ENCODE assay signal across 22 cellular contexts in genomic region chr14:60905930-60906329, GRCh38.
"Had no signal": no experiment of that assay in that cellular context is flagged by ENCODE, and none has a peak within 500 bp of the region (broad histone marks: within the 10 kb centered on the region; RNA-seq: fewer than 3 reads in every experiment).

No MANE protein-coding gene starts in this region.

- H3K27me3 Mint-ChIP-seq: activated naive CD8-positive, alpha-beta T cell treated with anti-CD3 and anti-CD28 coated beads, Interleukin-2, amount 10 ng/mL, durations not matched to agents 7 days and 5 days; dendritic cell treated with granulocyte-macrophage colony-stimulating factor and Interleukin-4, amounts not matched to agents 40 ng/mL and 50 ng/mL, for 4 days; effector memory CD8-positive, alpha-beta T cell; naive thymus-derived CD4-positive, alpha-beta T cell had no signal

- ATAC-seq: effector memory CD8-positive, alpha-beta T cell; left lung; mucosa of descending colon; naive thymus-derived CD4-positive, alpha-beta T cell had no signal

- H2AFZ ChIP-seq: hepatocyte had no signal

- H3K4me3 ChIP-seq: hepatocyte, left lung, mucosa of descending colon, right atrium auricular region, skin epidermis, suprapubic skin, upper lobe of left lung had no signal

- H3K27ac ChIP-seq: brain microvascular endothelial cell, epithelial cell of prostate, hepatocyte, left lung, right atrium auricular region, skin epidermis, suprapubic skin, upper lobe of left lung had no signal

- H3K27ac Mint-ChIP-seq: activated naive CD8-positive, alpha-beta T cell treated with anti-CD3 and anti-CD28 coated beads, Interleukin-2, amount 10 ng/mL, durations not matched to agents 7 days and 5 days; dendritic cell treated with granulocyte-macrophage colony-stimulating factor and Interleukin-4, amounts not matched to agents 40 ng/mL and 50 ng/mL, for 4 days; effector memory CD8-positive, alpha-beta T cell had no signal

- H3K27me3 ChIP-seq: brain microvascular endothelial cell, hepatocyte, left lung, right atrium auricular region, suprapubic skin, upper lobe of left lung had no signal

- H3K4me1 Mint-ChIP-seq: activated naive CD8-positive, alpha-beta T cell treated with anti-CD3 and anti-CD28 coated beads, Interleukin-2, amount 10 ng/mL, durations not matched to agents 7 days and 5 days had no signal

- H3K4me3 Mint-ChIP-seq: activated naive CD8-positive, alpha-beta T cell treated with anti-CD3 and anti-CD28 coated beads, Interleukin-2, amount 10 ng/mL, durations not matched to agents 7 days and 5 days; dendritic cell treated with granulocyte-macrophage colony-stimulating factor and Interleukin-4, amounts not matched to agents 40 ng/mL and 50 ng/mL, for 4 days; effector memory CD8-positive, alpha-beta T cell had no signal

- H3K79me2 ChIP-seq: hepatocyte had no signal

- DNase-seq: activated CD4-positive, alpha-beta T cell treated with anti-CD3 and anti-CD28 coated beads, Interleukin-2, amount 50 U/mL, for 1 hour; activated CD4-positive, CD25-positive, alpha-beta regulatory T cell; activated naive CD4-positive, alpha-beta T cell; activated naive CD8-positive, alpha-beta T cell treated with anti-CD3 and anti-CD28 coated beads, Interleukin-2, amount 10 ng/mL, durations not matched to agents 7 days and 5 days; brain microvascular endothelial cell; cerebellar nuclear complex; effector memory CD8-positive, alpha-beta T cell; islet precursor cell; left lung; mucosa of descending colon; naive thymus-derived CD4-positive, alpha-beta T cell; stimulated activated CD4-positive, alpha-beta T cell treated with anti-CD3 and anti-CD28 coated beads, Interleukin-4, amount 100 ng/mL, for 24 hours; stimulated activated naive CD4-positive, alpha-beta T cell; SW 1271; upper lobe of left lung had no signal

- H3K9me3 ChIP-seq: left lung, mucosa of descending colon, right atrium auricular region, suprapubic skin, upper lobe of left lung had no signal

- H3K4me2 ChIP-seq: hepatocyte had no signal

- FAIRE-seq: TTC549 had no signal

- H3K9me3 Mint-ChIP-seq: effector memory CD8-positive, alpha-beta T cell had no signal

- H3K36me3 ChIP-seq: brain microvascular endothelial cell, left lung, right atrium auricular region, suprapubic skin, upper lobe of left lung had no signal

- H3K4me1 ChIP-seq: left lung, right atrium auricular region, suprapubic skin, upper lobe of left lung had no signal
